35 cellular contexts compared by ENCODE assay signal in genomic region chr1:230796626-230797025, GRCh38. TPM values are rescaled to one million over a fixed set of nuclear protein-coding genes. Genes with fewer than 3 reads are reported as not detected.
"Had no signal": no experiment of that assay in that cellular context is flagged by ENCODE, and none has a peak within 500 bp of the region (broad histone marks: within the 10 kb centered on the region; RNA-seq: fewer than 3 reads in every experiment).

No MANE protein-coding gene starts in this region.

- H3K4me3 ChIP-seq: adrenal gland, body of pancreas, esophagus squamous epithelium, gastroesophageal sphincter had no signal

- H3K27ac ChIP-seq: adrenal gland, body of pancreas, esophagus squamous epithelium, gastroesophageal sphincter had no signal

- H3K27ac Mint-ChIP-seq: activated CD4-positive, alpha-beta memory T cell treated with anti-CD3 and anti-CD28 coated beads for 36 hours; activated CD4-positive, alpha-beta T cell treated with anti-CD3 and anti-CD28 coated beads for 36 hours; activated CD4-positive, alpha-beta T cell treated with anti-CD3 and anti-CD28 coated beads, Interleukin-2, amount 10 ng/mL, durations not matched to agents 24 days and 14 days; activated CD8-positive, alpha-beta memory T cell treated with anti-CD3 and anti-CD28 coated beads, Interleukin-2, amount 10 ng/mL, durations not matched to agents 7 days and 5 days; activated CD8-positive, alpha-beta T cell treated with anti-CD3 and anti-CD28 coated beads, Interleukin-2, amount 10 ng/mL, durations not matched to agents 7 days and 5 days; activated naive CD4-positive, alpha-beta T cell treated with anti-CD3 and anti-CD28 coated beads for 36 hours; activated naive CD4-positive, alpha-beta T cell treated with anti-CD3 and anti-CD28 coated beads, Interleukin-2, amount 50 U/mL, for 24 hours; activated naive CD8-positive, alpha-beta T cell treated with anti-CD3 and anti-CD28 coated beads for 36 hours; activated naive CD8-positive, alpha-beta T cell treated with anti-CD3 and anti-CD28 coated beads, Interleukin-2, amount 50 U/mL, for 24 hours; activated T-helper 1 cell treated with anti-CD3 and anti-CD28 coated beads, Interleukin-12 subunit alpha, Interleukin-12 subunit beta, Interleukin-2, Interleukin-4 antibody, amounts not matched to agents 30 ng/mL and 10 ng/mL and 1 ng/mL, durations not matched to agents 14 hours and 24 hours and 36 hours; activated T-helper 2 cell treated with anti-CD3 and anti-CD28 coated beads, Interferon-gamma antibody, Interleukin-2, Interleukin-4, amounts not matched to agents 10 μg/mL and 5 μg/mL and 100 μg/mL, durations not matched to agents 14 hours and 24 hours and 36 hours had no signal

- H3K36me3 Mint-ChIP-seq: activated CD4-positive, alpha-beta memory T cell treated with anti-CD3 and anti-CD28 coated beads for 36 hours; activated CD8-positive, alpha-beta memory T cell treated with anti-CD3 and anti-CD28 coated beads, Interleukin-2, amount 10 ng/mL, durations not matched to agents 7 days and 5 days; activated naive CD4-positive, alpha-beta T cell treated with anti-CD3 and anti-CD28 coated beads, Interleukin-2, amount 50 U/mL, for 24 hours; activated naive CD8-positive, alpha-beta T cell treated with anti-CD3 and anti-CD28 coated beads for 36 hours had no signal

- H3K36me3 ChIP-seq: adrenal gland, esophagus squamous epithelium, gastroesophageal sphincter had no signal

- DNase-seq: activated CD4-positive, alpha-beta memory T cell treated with anti-CD3 and anti-CD28 coated beads for 36 hours; activated CD4-positive, alpha-beta T cell treated with anti-CD3 and anti-CD28 coated beads for 36 hours; activated CD4-positive, alpha-beta T cell treated with anti-CD3 and anti-CD28 coated beads, Interleukin-2, amount 10 ng/mL, durations not matched to agents 24 days and 14 days; activated CD4-positive, CD25-positive, alpha-beta regulatory T cell; activated CD4-positive, CD25-positive, alpha-beta regulatory T cell treated with anti-CD3 and anti-CD28 coated beads, Interleukin-2, amount 50 U/mL, for 72 hours; activated CD8-positive, alpha-beta memory T cell treated with anti-CD3 and anti-CD28 coated beads, Interleukin-2, amount 10 ng/mL, durations not matched to agents 7 days and 5 days; activated CD8-positive, alpha-beta memory T cell treated with anti-CD3 and anti-CD28 coated beads, Interleukin-2, amount 50 U/mL, for 4 hours; activated CD8-positive, alpha-beta T cell treated with anti-CD3 and anti-CD28 coated beads, Interleukin-2, amount 10 ng/mL, durations not matched to agents 7 days and 5 days; activated effector memory CD4-positive, alpha-beta T cell treated with anti-CD3 and anti-CD28 coated beads, Interleukin-2, amount 50 U/mL, for 16 hours; activated naive CD4-positive, alpha-beta T cell treated with anti-CD3 and anti-CD28 coated beads for 36 hours; activated naive CD8-positive, alpha-beta T cell treated with anti-CD3 and anti-CD28 coated beads for 36 hours; activated naive CD8-positive, alpha-beta T cell treated with anti-CD3 and anti-CD28 coated beads, Interleukin-2, amount 50 U/mL, for 24 hours; activated T-cell treated with anti-CD3 and anti-CD28 coated beads, Interleukin-2, amount 50 U/mL, for 1 hour; activated T-cell treated with anti-CD3 and anti-CD28 coated beads, Interleukin-2, amount 50 U/mL, for 48 hours; adrenal gland; amygdala; aorta; body of pancreas; caudate nucleus; effector memory CD4-positive, alpha-beta T cell; erythroblast; esophagus squamous epithelium; foreskin melanocyte; T-helper 2 cell had no signal

- H3K9me3 Mint-ChIP-seq: activated CD4-positive, alpha-beta memory T cell treated with anti-CD3 and anti-CD28 coated beads for 36 hours; activated CD4-positive, alpha-beta T cell treated with anti-CD3 and anti-CD28 coated beads, Interleukin-2, amount 10 ng/mL, durations not matched to agents 24 days and 14 days; activated naive CD4-positive, alpha-beta T cell treated with anti-CD3 and anti-CD28 coated beads for 36 hours; activated naive CD4-positive, alpha-beta T cell treated with anti-CD3 and anti-CD28 coated beads, Interleukin-2, amount 50 U/mL, for 24 hours; activated naive CD8-positive, alpha-beta T cell treated with anti-CD3 and anti-CD28 coated beads for 36 hours; activated naive CD8-positive, alpha-beta T cell treated with anti-CD3 and anti-CD28 coated beads, Interleukin-2, amount 50 U/mL, for 24 hours; activated T-helper 1 cell treated with anti-CD3 and anti-CD28 coated beads, Interleukin-12 subunit alpha, Interleukin-12 subunit beta, Interleukin-2, Interleukin-4 antibody, amounts not matched to agents 30 ng/mL and 10 ng/mL and 1 ng/mL, durations not matched to agents 14 hours and 24 hours and 36 hours; activated T-helper 2 cell treated with anti-CD3 and anti-CD28 coated beads, Interferon-gamma antibody, Interleukin-2, Interleukin-4, amounts not matched to agents 10 μg/mL and 5 μg/mL and 100 μg/mL, durations not matched to agents 14 hours and 24 hours and 36 hours had no signal

- H3K27me3 ChIP-seq: adrenal gland, body of pancreas, gastroesophageal sphincter had no signal

- ATAC-seq: activated CD4-positive, alpha-beta T cell treated with anti-CD3 and anti-CD28 coated beads for 36 hours; activated CD8-positive, alpha-beta memory T cell treated with anti-CD3 and anti-CD28 coated beads, Interleukin-2, amount 10 ng/mL, durations not matched to agents 7 days and 5 days; activated CD8-positive, alpha-beta T cell treated with anti-CD3 and anti-CD28 coated beads, Interleukin-2, amount 10 ng/mL, durations not matched to agents 7 days and 5 days; activated naive CD8-positive, alpha-beta T cell treated with anti-CD3 and anti-CD28 coated beads, Interleukin-2, amount 50 U/mL, for 24 hours; body of pancreas; gastroesophageal sphincter had no signal

- H3K4me3 Mint-ChIP-seq: activated CD4-positive, alpha-beta memory T cell treated with anti-CD3 and anti-CD28 coated beads for 36 hours; activated CD4-positive, alpha-beta T cell treated with anti-CD3 and anti-CD28 coated beads for 36 hours; activated CD4-positive, alpha-beta T cell treated with anti-CD3 and anti-CD28 coated beads, Interleukin-2, amount 10 ng/mL, durations not matched to agents 24 days and 14 days; activated CD8-positive, alpha-beta memory T cell treated with anti-CD3 and anti-CD28 coated beads, Interleukin-2, amount 10 ng/mL, durations not matched to agents 7 days and 5 days; activated CD8-positive, alpha-beta T cell treated with anti-CD3 and anti-CD28 coated beads, Interleukin-2, amount 10 ng/mL, durations not matched to agents 7 days and 5 days; activated naive CD4-positive, alpha-beta T cell treated with anti-CD3 and anti-CD28 coated beads for 36 hours; activated naive CD4-positive, alpha-beta T cell treated with anti-CD3 and anti-CD28 coated beads, Interleukin-2, amount 50 U/mL, for 24 hours; activated naive CD8-positive, alpha-beta T cell treated with anti-CD3 and anti-CD28 coated beads for 36 hours; activated naive CD8-positive, alpha-beta T cell treated with anti-CD3 and anti-CD28 coated beads, Interleukin-2, amount 50 U/mL, for 24 hours; activated T-helper 1 cell treated with anti-CD3 and anti-CD28 coated beads, Interleukin-12 subunit alpha, Interleukin-12 subunit beta, Interleukin-2, Interleukin-4 antibody, amounts not matched to agents 30 ng/mL and 10 ng/mL and 1 ng/mL, durations not matched to agents 14 hours and 24 hours and 36 hours had no signal

- H3K9me3 ChIP-seq: adrenal gland, body of pancreas, esophagus squamous epithelium, gastroesophageal sphincter had no signal

- H3K4me1 ChIP-seq: adrenal gland, body of pancreas, esophagus squamous epithelium had no signal

- H3K4me1 Mint-ChIP-seq: activated CD4-positive, alpha-beta T cell treated with anti-CD3 and anti-CD28 coated beads for 36 hours; activated CD4-positive, alpha-beta T cell treated with anti-CD3 and anti-CD28 coated beads, Interleukin-2, amount 10 ng/mL, durations not matched to agents 24 days and 14 days; activated CD8-positive, alpha-beta memory T cell treated with anti-CD3 and anti-CD28 coated beads, Interleukin-2, amount 10 ng/mL, durations not matched to agents 7 days and 5 days; activated naive CD4-positive, alpha-beta T cell treated with anti-CD3 and anti-CD28 coated beads, Interleukin-2, amount 50 U/mL, for 24 hours; activated naive CD8-positive, alpha-beta T cell treated with anti-CD3 and anti-CD28 coated beads for 36 hours; activated naive CD8-positive, alpha-beta T cell treated with anti-CD3 and anti-CD28 coated beads, Interleukin-2, amount 50 U/mL, for 24 hours had no signal

RNA-seq across cellular contexts. Expression of gene CAPN9, which starts 49.4 kb away (rescaled TPM):
- total RNA-seq: activated CD4-positive, alpha-beta memory T cell treated with anti-CD3 and anti-CD28 coated beads for 36 hours; activated CD4-positive, alpha-beta T cell treated with anti-CD3 and anti-CD28 coated beads for 36 hours; activated CD4-positive, alpha-beta T cell treated with anti-CD3 and anti-CD28 coated beads, Interleukin-2, amount 10 ng/mL, durations not matched to agents 24 days and 14 days; activated CD8-positive, alpha-beta memory T cell treated with anti-CD3 and anti-CD28 coated beads for 36 hours; activated CD8-positive, alpha-beta memory T cell treated with anti-CD3 and anti-CD28 coated beads, Interleukin-2, amount 10 ng/mL, durations not matched to agents 7 days and 5 days; activated CD8-positive, alpha-beta T cell treated with anti-CD3 and anti-CD28 coated beads, Interleukin-2, amount 10 ng/mL, durations not matched to agents 7 days and 5 days; activated naive CD4-positive, alpha-beta T cell treated with anti-CD3 and anti-CD28 coated beads for 36 hours; activated naive CD8-positive, alpha-beta T cell treated with anti-CD3 and anti-CD28 coated beads for 36 hours; activated T-helper 1 cell treated with anti-CD3 and anti-CD28 coated beads, Interleukin-12 subunit alpha, Interleukin-12 subunit beta, Interleukin-2, Interleukin-4 antibody, amounts not matched to agents 30 ng/mL and 10 ng/mL and 1 ng/mL, durations not matched to agents 14 hours and 24 hours and 36 hours; activated T-helper 2 cell treated with anti-CD3 and anti-CD28 coated beads, Interferon-gamma antibody, Interleukin-2, Interleukin-4, amounts not matched to agents 10 μg/mL and 5 μg/mL and 100 μg/mL, durations not matched to agents 14 hours and 24 hours and 36 hours; aorta; chondrocyte; dermis microvascular lymphatic vessel endothelial cell; fibroblast of villous mesenchyme; glomerular endothelial cell; T-helper 1 cell treated with Interleukin-12 subunit alpha and Interleukin-12 subunit beta and Interleukin-4 antibody, amounts not matched to agents 30 ng/mL and 1 ng/mL, for 36 hours had no signal
- polyA plus RNA-seq: fibroblast of lung had no signal
